In genomic region chr3:178233371-178233770, GRCh38 we compare ENCODE assay signal across 33 cellular contexts.
"Had no signal": no experiment of that assay in that cellular context is flagged by ENCODE, and none has a peak within 500 bp of the region (broad histone marks: within the 10 kb centered on the region; RNA-seq: fewer than 3 reads in every experiment).

No MANE protein-coding gene starts in this region.

- H3K27ac Mint-ChIP-seq: activated naive CD4-positive, alpha-beta T cell treated with anti-CD3 and anti-CD28 coated beads for 36 hours; activated naive CD8-positive, alpha-beta T cell treated with anti-CD3 and anti-CD28 coated beads for 36 hours; activated T-helper 1 cell treated with anti-CD3 and anti-CD28 coated beads, Interleukin-12 subunit alpha, Interleukin-12 subunit beta, Interleukin-2, Interleukin-4 antibody, amounts not matched to agents 30 ng/mL and 10 ng/mL and 1 ng/mL, durations not matched to agents 14 hours and 24 hours and 36 hours; naive B cell; nephron progenitor cell; progenitor cell of endocrine pancreas; stimulated activated naive B cell treated with anti-CD40 and anti-IgM and Interleukin-4, amounts not matched to agents 10 μg/mL and 1 μg/mL and 100 μg/mL, for 72 hours had no signal

- H3K27me3 ChIP-seq: adrenal gland, gastrocnemius medialis, hepatocyte, neutrophil, right lobe of liver, stomach, thyroid gland, upper lobe of left lung, vagina had no signal

- H3K79me2 ChIP-seq: hepatocyte had no signal

- H3K36me3 Mint-ChIP-seq: activated naive CD8-positive, alpha-beta T cell treated with anti-CD3 and anti-CD28 coated beads for 36 hours; stimulated activated naive B cell treated with anti-CD40 and anti-IgM and Interleukin-4, amounts not matched to agents 10 μg/mL and 1 μg/mL and 100 μg/mL, for 72 hours had no signal

- ATAC-seq: gastrocnemius medialis; left ventricle myocardium superior; mucosa of descending colon; right lobe of liver; stimulated activated naive B cell treated with anti-CD40 and anti-IgM and Interleukin-4, amounts not matched to agents 10 μg/mL and 1 μg/mL and 100 μg/mL, for 72 hours had no signal

- H3K9me3 Mint-ChIP-seq: activated naive CD4-positive, alpha-beta T cell treated with anti-CD3 and anti-CD28 coated beads for 36 hours; activated T-helper 1 cell treated with anti-CD3 and anti-CD28 coated beads, Interleukin-12 subunit alpha, Interleukin-12 subunit beta, Interleukin-2, Interleukin-4 antibody, amounts not matched to agents 30 ng/mL and 10 ng/mL and 1 ng/mL, durations not matched to agents 14 hours and 24 hours and 36 hours had no signal

- H3K27ac ChIP-seq: adrenal gland, gastrocnemius medialis, hepatocyte, neutrophil, right lobe of liver, skin epidermis, stomach, thyroid gland, upper lobe of left lung, vagina, VCaP had no signal

- H3K9me3 ChIP-seq: adrenal gland, gastrocnemius medialis, mucosa of descending colon, neutrophil, right lobe of liver, stomach, thyroid gland, upper lobe of left lung, vagina had no signal

- H3K27me3 Mint-ChIP-seq: activated naive CD8-positive, alpha-beta T cell treated with anti-CD3 and anti-CD28 coated beads for 36 hours; brain; progenitor cell of endocrine pancreas had no signal

- DNase-seq: activated CD4-positive, alpha-beta T cell treated with anti-CD3 and anti-CD28 coated beads for 48 hours; activated CD4-positive, alpha-beta T cell treated with anti-CD3 and anti-CD28 coated beads, Interleukin-2, amount 50 U/mL, for 48 hours; activated CD8-positive, alpha-beta memory T cell treated with anti-CD3 and anti-CD28 coated beads for 24 hours; activated effector memory CD4-positive, alpha-beta T cell treated with anti-CD3 and anti-CD28 coated beads, Interleukin-2, amount 50 U/mL, for 16 hours; activated naive CD4-positive, alpha-beta T cell treated with anti-CD3 and anti-CD28 coated beads for 36 hours; activated naive CD8-positive, alpha-beta T cell treated with anti-CD3 and anti-CD28 coated beads for 36 hours; adrenal gland; aorta; dermis blood vessel endothelial cell; effector CD8-positive, alpha-beta T cell; erythroblast; gastrocnemius medialis; islet precursor cell; left ventricle myocardium superior; mucosa of descending colon; naive B cell; nephron progenitor cell; right lobe of liver; stimulated activated CD4-positive, alpha-beta T cell treated with anti-CD3 and anti-CD28 coated beads, Interleukin-12 subunit alpha, Interleukin-12 subunit beta, amount 100 ng/mL, for 4 hours; stimulated activated CD4-positive, alpha-beta T cell treated with anti-CD3 and anti-CD28 coated beads, Interleukin-4, amount 100 ng/mL, for 4 hours; stimulated activated naive B cell treated with anti-CD40 and anti-IgM and Interleukin-4, amounts not matched to agents 10 μg/mL and 1 μg/mL and 100 μg/mL, for 72 hours; stomach; thyroid gland; upper lobe of left lung had no signal

- H3K4me3 Mint-ChIP-seq: activated naive CD4-positive, alpha-beta T cell treated with anti-CD3 and anti-CD28 coated beads for 36 hours; activated naive CD8-positive, alpha-beta T cell treated with anti-CD3 and anti-CD28 coated beads for 36 hours; activated T-helper 1 cell treated with anti-CD3 and anti-CD28 coated beads, Interleukin-12 subunit alpha, Interleukin-12 subunit beta, Interleukin-2, Interleukin-4 antibody, amounts not matched to agents 30 ng/mL and 10 ng/mL and 1 ng/mL, durations not matched to agents 14 hours and 24 hours and 36 hours; brain; naive B cell; nephron progenitor cell; stimulated activated naive B cell treated with anti-CD40 and anti-IgM and Interleukin-4, amounts not matched to agents 10 μg/mL and 1 μg/mL and 100 μg/mL, for 72 hours had no signal

- H3K4me1 ChIP-seq: adrenal gland, gastrocnemius medialis, right lobe of liver, stomach, thyroid gland, upper lobe of left lung, vagina had no signal

- H3K36me3 ChIP-seq: adrenal gland, gastrocnemius medialis, neutrophil, right lobe of liver, stomach, thyroid gland, upper lobe of left lung, vagina had no signal

- H3K4me1 Mint-ChIP-seq: activated naive CD8-positive, alpha-beta T cell treated with anti-CD3 and anti-CD28 coated beads for 36 hours; naive B cell; stimulated activated naive B cell treated with anti-CD40 and anti-IgM and Interleukin-4, amounts not matched to agents 10 μg/mL and 1 μg/mL and 100 μg/mL, for 72 hours had no signal

- H3K4me3 ChIP-seq: adrenal gland, gastrocnemius medialis, hepatocyte, mucosa of descending colon, right lobe of liver, skin epidermis, stomach, thyroid gland, upper lobe of left lung, vagina had no signal

- FAIRE-seq: TTC549 had no signal

- H2AFZ ChIP-seq: hepatocyte had no signal

- H3K4me2 ChIP-seq: hepatocyte had no signal
